ENCODE assay signal across 2 cellular contexts in genomic region chr2:76170856-76171255, GRCh38.
TF ChIP-seq lines count a peak whose summit lies in the region.

No MANE protein-coding gene starts in this region.

TF ChIP-seq in K562, 482 proteins besides CTCF, POLR2A, EP300 and RAD21 (continues in another document):
- TF ChIP-seq GATA2 (CRISPR knock-in tag; IDR thresholded peaks at IDR 0.05): no peak
- peak; percentile 53; the same call in 1 of the 2 replicates for TF ChIP-seq TAL1 (IDR thresholded peaks at IDR 0.05)
- no peak for TF ChIP-seq POLR2G (IDR thresholded peaks at IDR 0.05; ENCODE audit: low read depth, low read length)
- TF ChIP-seq FOXP1 (CRISPR knock-in tag; IDR thresholded peaks at IDR 0.05): no peak
- peak; percentile 84 for TF ChIP-seq SOX6 (IDR thresholded peaks at IDR 0.05)
- TF ChIP-seq ARID2 (IDR thresholded peaks at IDR 0.05): no peak
- TF ChIP-seq ZBTB7A (IDR thresholded peaks at IDR 0.05; ENCODE audit: borderline replicate concordance, control insufficient read depth, low read depth, low read length): no peak
- TF ChIP-seq BCLAF1 (IDR thresholded peaks at IDR 0.05; ENCODE audit: borderline replicate concordance in 1 of 2, control insufficient read depth in 1 of 2, low read depth in 2 of 2, low read length in 1 of 2): no peak
- TF ChIP-seq ERF (CRISPR knock-in tag; IDR thresholded peaks at IDR 0.05): no peak
- TF ChIP-seq AFF4 (CRISPR knock-in tag; IDR thresholded peaks at IDR 0.05): no peak
- no peak for TF ChIP-seq NR2C2 (CRISPR knock-in tag; IDR thresholded peaks at IDR 0.05)
- no peak for TF ChIP-seq NR2C2 (tag; IDR thresholded peaks at IDR 0.05)
- no peak for TF ChIP-seq TRIM24 (IDR thresholded peaks at IDR 0.05)
- no peak for TF ChIP-seq MYBL2 (IDR thresholded peaks at IDR 0.05; ENCODE audit: low read depth)
- no peak for TF ChIP-seq MYBL2 (CRISPR knock-in tag; IDR thresholded peaks at IDR 0.05; ENCODE audit: borderline replicate concordance)
- TF ChIP-seq POLR2AphosphoS2 (IDR thresholded peaks at IDR 0.05; ENCODE audit: low read length): no peak
- TF ChIP-seq FIP1L1 (IDR thresholded peaks at IDR 0.05; ENCODE audit: low read depth, low read length, poor library complexity, severe bottlenecking): no peak
- TF ChIP-seq ELK1 (CRISPR knock-in tag; IDR thresholded peaks at IDR 0.05): no peak
- TF ChIP-seq ZNF785 (CRISPR knock-in tag; IDR thresholded peaks at IDR 0.05): no peak
- TF ChIP-seq E2F8 (IDR thresholded peaks at IDR 0.05; ENCODE audit: low read depth, partially characterized antibody): no peak
- no peak for TF ChIP-seq SRSF9 (IDR thresholded peaks at IDR 0.05; ENCODE audit: borderline replicate concordance, low read depth, low read length)
- TF ChIP-seq CBFA2T3 (IDR thresholded peaks at IDR 0.05): peak; percentile 59
- TF ChIP-seq ARID1B (IDR thresholded peaks at IDR 0.05): peak; percentile 45

TF ChIP-seq in H1, 55 proteins besides CTCF, POLR2A, EP300 and RAD21:
- TF ChIP-seq EZH2 (IDR thresholded peaks at IDR 0.05; ENCODE audit: low read depth, low read length, severe bottlenecking) (no peak), POLR2AphosphoS5 (IDR thresholded peaks at IDR 0.05; ENCODE audit: low read depth, low read length) (no peak), GTF2F1 (IDR thresholded peaks at IDR 0.05; ENCODE audit: borderline replicate concordance, low read depth, low read length) (no peak), TEAD4 (IDR thresholded peaks at IDR 0.05; ENCODE audit: low read depth, low read length) (no peak), POU5F1 (IDR thresholded peaks at IDR 0.05; ENCODE audit: low read depth, low read length) (no peak)
